8 cellular contexts compared by ENCODE assay signal in the genomic region with DNA sequence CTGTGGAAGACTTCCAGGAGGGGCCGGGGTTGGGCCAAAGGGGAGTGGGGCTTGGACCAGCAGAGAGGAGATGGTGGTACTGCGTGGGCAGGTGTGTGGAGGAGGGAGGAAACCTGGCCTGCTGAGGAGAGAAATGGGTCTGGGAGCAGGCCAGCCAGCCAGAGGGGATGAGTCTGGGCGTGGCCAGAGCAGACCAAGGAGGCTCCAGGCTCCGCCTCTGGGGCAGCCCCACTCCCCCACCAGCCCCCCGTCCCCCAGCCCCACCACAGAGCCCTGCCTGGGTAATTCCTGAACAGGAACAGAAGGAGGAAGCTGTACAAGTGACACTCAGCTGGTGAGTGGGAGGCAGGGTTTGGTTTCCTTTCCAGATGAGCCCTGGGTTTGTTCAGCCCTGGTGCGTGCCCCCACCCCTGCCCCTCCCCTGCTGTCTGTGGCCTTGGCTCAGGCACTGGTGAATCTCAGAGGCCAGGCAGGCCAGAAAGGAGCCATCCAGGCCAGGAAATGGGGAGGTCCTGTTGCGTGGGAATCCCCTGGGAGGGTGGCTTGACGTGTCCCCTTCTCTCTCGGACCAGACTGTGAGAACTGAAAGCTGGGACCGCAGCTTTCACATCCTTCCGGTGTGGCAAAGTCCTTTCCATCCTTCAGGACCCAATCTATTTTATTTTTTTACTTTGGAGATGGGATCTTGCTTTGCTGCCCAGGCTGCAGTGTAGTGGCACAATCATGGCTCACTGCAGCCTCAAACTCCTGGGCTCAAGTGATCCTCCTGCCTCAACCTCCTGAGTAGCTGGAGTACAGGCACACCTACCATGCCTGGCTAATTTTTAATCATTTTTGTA. TPM values are rescaled to one million over a fixed set of nuclear protein-coding genes. Genes with fewer than 3 reads are reported as not detected.
DNase-seq lines count a peak whose midpoint lies in the region; ATAC-seq, FAIRE-seq and TF ChIP-seq lines count a peak whose summit lies in the region.

No MANE protein-coding gene starts in this region.

- DNase-seq in EH (ENCODE audit: low read depth) (peak; percentile 77), cardiac muscle cell (ENCODE audit: low read depth in 1 of 2, low spot score in 1 of 2) (peak in 1 of 2 donors; percentile 56), cerebellar nuclear complex (lab: John Stamatoyannopoulos, UW) (no peak), D721Med (ENCODE audit: insufficient read length, low spot score) (no peak)
- DNase-seq in activated CD4-positive, alpha-beta T cell treated with anti-CD3 and anti-CD28 coated beads for 48 hours, result peak; percentile 53

- no peaks in the 10 kb centered on the region for H3K27me3 ChIP-seq in cardiac muscle cell

- no peak for FAIRE-seq in D721Med (lab: Jason Lieb, UNC)

- H3K9me3 ChIP-seq in cardiac muscle cell (ENCODE audit: low read depth), result no peaks in the 10 kb centered on the region

- H3K27ac ChIP-seq in cardiac muscle cell (peak overlapping the region; percentile 53), skin epidermis (peak overlapping the region in 19 of 21 experiments; percentile 4 to 81 (median 66))

- ATAC-seq in GM19467 (IDR thresholded peaks at IDR 0.05; ENCODE audit: unreplicated experiment) (peak; percentile 54), HG03460 (IDR thresholded peaks at IDR 0.05; ENCODE audit: unreplicated experiment) (peak; percentile 59)

- H3K4me1 ChIP-seq in cardiac muscle cell (ENCODE audit: low read depth), result peaks cover 12% of the 10 kb centered on the region

- TF ChIP-seq CTCF in cardiac muscle cell (IDR thresholded peaks at IDR 0.05; ENCODE audit: low read depth, low read length), result no peak
- no peak for TF ChIP-seq CTCF in D721Med (IDR thresholded peaks at IDR 0.05; ENCODE audit: insufficient read depth, missing control alignments)

- H3K36me3 ChIP-seq in cardiac muscle cell, result no peaks in the 10 kb centered on the region

- H3K4me3 ChIP-seq in cardiac muscle cell (no peak overlapping the region), skin epidermis (no peak overlapping the region)

RNA-seq across cellular contexts. Expression of a gene that starts 9.4 kb away (rescaled TPM):
- 26.5 and 34.3 TPM in 2 replicates for total RNA-seq in cardiac muscle cell
- polyA plus RNA-seq in cardiac muscle cell, result 26.2 and 34.7 TPM in 2 replicates

RNA-seq across cellular contexts. Expression of a gene that starts 47.1 kb away (rescaled TPM):
- 27.7 and 34.7 TPM in 2 replicates for total RNA-seq in cardiac muscle cell
- polyA plus RNA-seq in cardiac muscle cell, result 111 and 115 TPM in 2 replicates

Comparison
In these comparisons a context has a peak if more than half of its experiments do, and no peak if none do; other contexts are left out.
1. DNase-seq: peak in EH (single experiment) and activated CD4-positive, alpha-beta T cell treated with anti-CD3 and anti-CD28 coated beads for 48 hours (single experiment); none in cerebellar nuclear complex (0 of 2) and D721Med (single experiment).